31 cellular contexts compared by ENCODE assay signal in the genomic region with DNA sequence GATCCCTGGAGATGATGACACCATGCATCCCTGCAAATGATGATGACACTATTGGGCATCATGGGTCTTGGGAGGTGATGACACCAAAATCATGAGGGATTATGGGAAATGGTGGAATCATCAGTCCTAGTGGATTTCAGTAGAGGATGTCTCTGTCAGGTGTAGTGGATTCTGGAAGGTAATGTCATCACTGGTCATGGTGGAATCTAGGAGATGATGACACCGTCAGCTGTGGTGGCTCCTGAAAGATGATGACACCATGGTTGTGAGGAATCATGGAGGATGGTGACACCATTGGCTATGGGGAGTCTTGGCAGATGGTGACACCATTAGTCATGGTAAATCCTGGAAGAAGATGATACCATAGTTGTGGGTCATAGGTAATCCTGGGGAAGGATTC. TPM values are rescaled to one million over a fixed set of nuclear protein-coding genes. Genes with fewer than 3 reads are reported as not detected.
"Had no signal": no experiment of that assay in that cellular context is flagged by ENCODE, and none has a peak within 500 bp of the region (broad histone marks: within the 10 kb centered on the region; RNA-seq: fewer than 3 reads in every experiment).

No MANE protein-coding gene starts in this region.

- H3K27ac ChIP-seq: epithelial cell of prostate, gastrocnemius medialis, neutrophil, parathyroid adenoma, suprapubic skin, thyroid gland, vagina had no signal

- H3K9me3 Mint-ChIP-seq: effector memory CD8-positive, alpha-beta T cell; memory B cell; natural killer cell had no signal

- H3K4me1 Mint-ChIP-seq: memory B cell, natural killer cell had no signal

- ATAC-seq: effector memory CD8-positive, alpha-beta T cell; esophagus mucosa; gastrocnemius medialis; left ventricle myocardium superior; natural killer cell; sciatic nerve had no signal

- H3K36me3 Mint-ChIP-seq: natural killer cell had no signal

- DNase-seq: cortex of kidney; effector memory CD8-positive, alpha-beta T cell; foreskin fibroblast; gastrocnemius medialis; head of caudate nucleus; left ventricle myocardium superior; natural killer cell; stimulated activated CD4-positive, alpha-beta T cell treated with anti-CD3 and anti-CD28 coated beads, Interleukin-12 subunit alpha, Interleukin-12 subunit beta, amount 100 ng/mL, for 4 hours; stimulated activated CD4-positive, alpha-beta T cell treated with anti-CD3 and anti-CD28 coated beads, Interleukin-1b, Interleukin-23, amount 100 ng/mL, for 48 hours; stimulated activated CD4-positive, alpha-beta T cell treated with anti-CD3 and anti-CD28 coated beads, Interleukin-4, amount 100 ng/mL, for 1 hour; stimulated activated CD8-positive, alpha-beta memory T cell treated with anti-CD3 and anti-CD28 coated beads, Interleukin-4, amount 100 ng/mL, for 48 hours; stimulated activated naive CD4-positive, alpha-beta T cell; stimulated activated naive CD8-positive, alpha-beta T cell treated with anti-CD3 and anti-CD28 coated beads, Interleukin-15, amount 100 ng/mL, for 72 hours; thyroid gland; trophoblast cell had no signal

- H3K4me3 Mint-ChIP-seq: effector memory CD8-positive, alpha-beta T cell; memory B cell; natural killer cell; stimulated activated naive CD8-positive, alpha-beta T cell treated with anti-CD3 and anti-CD28 coated beads, Interleukin-15, amount 100 ng/mL, for 72 hours had no signal

- H3K27ac Mint-ChIP-seq: effector memory CD8-positive, alpha-beta T cell; memory B cell; natural killer cell; progenitor cell of endocrine pancreas; stimulated activated naive CD8-positive, alpha-beta T cell treated with anti-CD3 and anti-CD28 coated beads, Interleukin-15, amount 100 ng/mL, for 72 hours had no signal

RNA-seq across cellular contexts. Expression of a gene that starts 11.9 kb away (rescaled TPM):
- total RNA-seq: dermis microvascular lymphatic vessel endothelial cell, esophagus mucosa, gastrocnemius medialis, glomerular endothelial cell, left ventricle myocardium superior, mononuclear cell, natural killer cell, omental fat pad, smooth muscle cell, thyroid gland, ureter had no signal

RNA-seq across cellular contexts. Expression of a gene that starts 33.4 kb away (rescaled TPM):
- total RNA-seq: dermis microvascular lymphatic vessel endothelial cell, esophagus mucosa, gastrocnemius medialis, glomerular endothelial cell, left ventricle myocardium superior, lung, mononuclear cell, natural killer cell, omental fat pad, progenitor cell of endocrine pancreas, sciatic nerve, smooth muscle cell, suprapubic skin, thyroid gland, ureter, vagina had no signal
